In the genomic region with DNA sequence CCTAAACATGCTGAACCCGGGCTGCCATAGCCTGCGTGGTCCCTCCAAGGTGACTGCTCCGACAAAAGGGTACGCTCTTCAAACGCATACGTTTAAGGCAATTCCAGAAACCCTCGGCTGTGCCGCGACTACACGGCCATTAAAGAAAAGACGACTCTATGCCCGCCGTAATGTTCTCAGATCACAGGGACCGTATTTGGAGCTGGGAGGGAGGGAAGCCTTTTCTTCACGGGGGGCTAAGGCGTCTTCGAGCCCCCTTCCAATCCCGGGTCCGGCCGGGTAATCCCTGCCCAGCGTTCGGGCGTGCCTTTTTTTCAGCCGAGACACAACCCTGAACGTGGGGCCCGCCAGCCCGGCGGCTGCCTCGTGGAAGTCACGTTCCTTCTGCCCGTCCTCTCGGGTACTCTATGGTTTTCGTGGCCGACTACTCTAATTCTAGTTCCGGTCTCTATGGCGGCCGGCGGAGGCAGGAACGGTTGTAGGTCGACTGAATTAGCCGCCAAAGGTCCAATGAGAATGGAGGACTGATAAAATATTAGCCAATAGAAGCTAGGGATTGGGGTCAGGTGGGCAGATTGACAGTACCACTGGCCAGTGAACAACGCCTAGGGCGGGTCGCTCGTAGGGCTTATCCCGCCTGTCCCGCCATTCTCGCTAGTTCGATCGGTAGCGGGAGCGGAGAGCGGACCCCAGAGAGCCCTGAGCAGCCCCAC, we compare ENCODE assay signal across 8 cellular contexts. TPM values are rescaled to one million over a fixed set of nuclear protein-coding genes. Genes with fewer than 3 reads are reported as not detected.
DNase-seq lines count a peak whose midpoint lies in the region; ATAC-seq and TF ChIP-seq lines count a peak whose summit lies in the region.

TSS of gene YBX1 (plus strand) at position 648 of the 713 bp plus-strand sequence. CDS start 148 bp downstream, outside the sequence.

- H3K27me3 ChIP-seq in RWPE2 (ENCODE audit: insufficient read depth, poor library complexity, severe bottlenecking), result no peaks in the 10 kb centered on the region

- no peaks in the 10 kb centered on the region for H3K9me3 ChIP-seq in RWPE2 (ENCODE audit: severe bottlenecking)

- peak within 1 kb of the TSS; percentile 56 for H3K4me3 ChIP-seq in RWPE2 (ENCODE audit: severe bottlenecking)

- peaks cover 28% of the 10 kb centered on the region for H3K4me1 ChIP-seq in RWPE2 (ENCODE audit: insufficient read depth, poor library complexity, severe bottlenecking)

- H3K27me3 Mint-ChIP-seq in activated T-helper 2 cell treated with anti-CD3 and anti-CD28 coated beads, Interferon-gamma antibody, Interleukin-2, Interleukin-4, amounts not matched to agents 10 μg/mL and 5 μg/mL and 100 μg/mL, durations not matched to agents 14 hours and 24 hours and 36 hours (ENCODE audit: low read depth), result no peaks in the 10 kb centered on the region
- no peaks in the 10 kb centered on the region for H3K27me3 Mint-ChIP-seq in natural killer cell (ENCODE audit: low read depth in 2 of 2)

- peak; percentile 99 for DNase-seq in EH (ENCODE audit: low read depth)
- DNase-seq in H4 (ENCODE audit: low spot score), result peak; percentile 99
- DNase-seq in LoVo (ENCODE audit: low spot score), result peak; percentile 97
- peak; percentile 93 for DNase-seq in RWPE2 (ENCODE audit: low spot score)
- peak; percentile 94 for DNase-seq in activated T-helper 2 cell treated with anti-CD3 and anti-CD28 coated beads, Interferon-gamma antibody, Interleukin-2, Interleukin-4, amounts not matched to agents 10 μg/mL and 5 μg/mL and 100 μg/mL, durations not matched to agents 14 hours and 24 hours and 36 hours (ENCODE audit: low spot score)
- DNase-seq in fibroblast of peridontal ligament (ENCODE audit: extremely low read depth), result peak; percentile 99
- DNase-seq in natural killer cell, result peak; percentile 96
- peak; percentile 94 for DNase-seq in stimulated activated naive CD4-positive, alpha-beta T cell treated with Interleukin-2 at 50 U/mL for 16 hours (lab: John Stamatoyannopoulos, UW)

- H3K36me3 Mint-ChIP-seq in activated T-helper 2 cell treated with anti-CD3 and anti-CD28 coated beads, Interferon-gamma antibody, Interleukin-2, Interleukin-4, amounts not matched to agents 10 μg/mL and 5 μg/mL and 100 μg/mL, durations not matched to agents 14 hours and 24 hours and 36 hours (ENCODE audit: low read depth), result peaks cover 47% of the 10 kb centered on the region
- no peaks in the 10 kb centered on the region for H3K36me3 Mint-ChIP-seq in natural killer cell

- peak within 1 kb of the TSS; percentile 96 for H3K27ac Mint-ChIP-seq in activated T-helper 2 cell treated with anti-CD3 and anti-CD28 coated beads, Interferon-gamma antibody, Interleukin-2, Interleukin-4, amounts not matched to agents 10 μg/mL and 5 μg/mL and 100 μg/mL, durations not matched to agents 14 hours and 24 hours and 36 hours
- peak within 1 kb of the TSS; percentile 93 to 98 for H3K27ac Mint-ChIP-seq in natural killer cell

- H3K27ac ChIP-seq in RWPE2 (ENCODE audit: poor library complexity, severe bottlenecking), result peak within 1 kb of the TSS; percentile 81

- H3K36me3 ChIP-seq in RWPE2 (ENCODE audit: low read depth), result peaks cover 40% of the 10 kb centered on the region

- H3K4me3 Mint-ChIP-seq in activated T-helper 2 cell treated with anti-CD3 and anti-CD28 coated beads, Interferon-gamma antibody, Interleukin-2, Interleukin-4, amounts not matched to agents 10 μg/mL and 5 μg/mL and 100 μg/mL, durations not matched to agents 14 hours and 24 hours and 36 hours (ENCODE audit: low read depth), result peak within 1 kb of the TSS; percentile 97
- peak within 1 kb of the TSS; percentile 100 for H3K4me3 Mint-ChIP-seq in natural killer cell

- peaks cover 45% of the 10 kb centered on the region for H3K4me1 Mint-ChIP-seq in activated T-helper 2 cell treated with anti-CD3 and anti-CD28 coated beads, Interferon-gamma antibody, Interleukin-2, Interleukin-4, amounts not matched to agents 10 μg/mL and 5 μg/mL and 100 μg/mL, durations not matched to agents 14 hours and 24 hours and 36 hours (ENCODE audit: low read depth)
- peaks cover 47 to 51% of the 10 kb centered on the region in 2 donors for H3K4me1 Mint-ChIP-seq in natural killer cell

- H3K9me3 Mint-ChIP-seq in activated T-helper 2 cell treated with anti-CD3 and anti-CD28 coated beads, Interferon-gamma antibody, Interleukin-2, Interleukin-4, amounts not matched to agents 10 μg/mL and 5 μg/mL and 100 μg/mL, durations not matched to agents 14 hours and 24 hours and 36 hours, result no peaks in the 10 kb centered on the region
- H3K9me3 Mint-ChIP-seq in natural killer cell, result no peaks in the 10 kb centered on the region

- intact Hi-C loops in activated T-helper 2 cell treated with anti-CD3 and anti-CD28 coated beads, Interferon-gamma antibody, Interleukin-2, Interleukin-4, amounts not matched to agents 10 μg/mL and 5 μg/mL and 100 μg/mL, durations not matched to agents 14 hours and 24 hours and 36 hours (cut with micrococcal nuclease), result loop anchor here (1.0 to 10.0 kb wide), 7 partner anchors 24 to 1697 kb away; partner anchors contain the start of genes C1orf50, ELOVL1, FOXJ3 and P3H1
- intact Hi-C loops in natural killer cell (cut with micrococcal nuclease), result loop anchor here (1.0 to 5.0 kb wide), 3 partner anchors 24 to 220 kb away; partner anchors contain the start of genes C1orf50, CCDC30, P3H1 and PPIH

- TF ChIP-seq CTCF in RWPE2 (IDR thresholded peaks at IDR 0.05; ENCODE audit: poor library complexity, severe bottlenecking) (no peak), natural killer cell (IDR thresholded peaks at IDR 0.05) (no peak)

- ATAC-seq in RWPE2 (ENCODE audit: low read depth) (peak; percentile 92), natural killer cell (peak; percentile 88 to 96 (median 91))

RNA-seq across cellular contexts. Expression of gene YBX1, which starts in this region (rescaled TPM):
- total RNA-seq in H4 (2014; rRNA removed; shearing (Covaris generic)), result 1,356 and 1,447 TPM in 2 replicates
- total RNA-seq in activated T-helper 2 cell treated with anti-CD3 and anti-CD28 coated beads, Interferon-gamma antibody, Interleukin-2, Interleukin-4, amounts not matched to agents 10 μg/mL and 5 μg/mL and 100 μg/mL, durations not matched to agents 14 hours and 24 hours and 36 hours, result 815 and 840 TPM in 2 replicates
- total RNA-seq in natural killer cell, result 100 to 1,000 TPM; 239 to 305 (median 279) TPM

Comparison
In these comparisons a context has a peak if more than half of its experiments do, and no peak if none do; other contexts are left out.
1. Peak in every context shown above with its lines: DNase-seq, ATAC-seq, H3K4me3 ChIP-seq and H3K27ac ChIP-seq.